In the genomic region with DNA sequence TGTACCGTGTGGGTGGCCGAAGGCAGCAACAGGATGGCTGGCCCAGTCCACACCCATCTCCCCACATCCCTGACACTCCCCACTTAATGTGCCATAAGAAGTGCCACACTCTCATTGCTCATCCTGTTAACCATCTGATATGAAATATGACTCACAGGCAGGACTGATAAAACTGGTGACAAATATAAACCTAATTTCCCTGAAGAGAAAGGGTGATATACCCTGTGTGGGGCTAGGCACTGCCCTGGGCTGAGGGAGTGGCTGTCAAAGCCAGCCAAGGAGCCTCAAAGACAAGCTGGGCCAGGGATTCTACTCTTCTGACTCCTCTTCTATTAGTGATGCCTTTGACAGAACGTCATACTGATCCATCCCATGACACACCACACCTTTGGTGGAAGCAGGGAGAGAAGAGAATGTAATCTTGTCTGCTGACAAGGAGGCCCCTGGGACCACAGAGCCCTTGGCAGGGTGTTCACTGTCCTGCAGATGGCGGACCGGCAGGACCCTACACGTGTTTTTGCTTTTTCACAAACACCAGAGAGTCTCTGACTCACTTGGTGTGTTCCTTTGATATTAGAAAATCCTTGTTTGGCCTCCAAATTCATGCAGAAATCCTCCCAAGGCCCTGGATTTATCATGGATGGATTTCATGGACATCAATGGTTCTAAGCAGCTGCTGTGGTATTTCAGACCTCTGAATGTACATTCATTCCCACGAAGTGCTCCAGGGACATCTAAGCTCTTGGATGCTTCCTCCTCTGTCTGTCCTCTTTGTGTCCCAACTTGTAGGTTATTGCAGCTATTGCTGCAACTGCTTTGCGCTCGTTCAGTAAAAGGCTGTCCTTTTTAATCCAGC, we compare ENCODE assay signal across 18 cellular contexts.
DNase-seq lines count a peak whose midpoint lies in the region; ATAC-seq, FAIRE-seq and TF ChIP-seq lines count a peak whose summit lies in the region.
"Had no signal": no experiment of that assay in that cellular context is flagged by ENCODE, and none has a peak within 500 bp of the region (broad histone marks: within the 10 kb centered on the region; RNA-seq: fewer than 3 reads in every experiment).

No MANE protein-coding gene starts in this region.

- H2BK15ac ChIP-seq in H1 (ENCODE audit: low read length) (no peak overlapping the region), mesenchymal stem cell (ENCODE audit: low read depth, poor library complexity, severe bottlenecking) (no peak overlapping the region)

- H3K4me1 ChIP-seq in H1 (replicated peaks in 1 of 4; ENCODE audit: control insufficient read depth in 3 of 4, insufficient read depth in 4 of 4, low read length in 3 of 4) = no peaks in the 10 kb centered on the region
- no peaks in the 10 kb centered on the region for H3K4me1 ChIP-seq in mesenchymal stem cell (ENCODE audit: control insufficient read depth, insufficient read depth, low read depth, low read length)
- H3K4me1 ChIP-seq in urinary bladder (ENCODE audit: insufficient read depth) = no peaks in the 10 kb centered on the region

- TF ChIP-seq POLR2A in H1 (IDR thresholded peaks at IDR 0.05; ENCODE audit: control extremely low read depth in 1 of 2, low read depth in 2 of 2, low read length in 2 of 2) = no peak

- 87% methylated on average over 9 of the region's 9 CpGs; no CpG with 5 or more reads in 1 of the 2 experiments for WGBS in H1 (ENCODE audit: extremely low coverage in 1 of 2, insufficient coverage in 1 of 2, insufficient read length in 1 of 2, insufficient replicate concordance in 2 of 2, low coverage in 1 of 2, low lambda C conversion rate in 2 of 2, missing lambda C conversion rate in 1 of 2), 2 experiments
- 71% methylated on average over 9 of the region's 9 CpGs for WGBS in mesenchymal stem cell
- WGBS in urinary bladder = 65% methylated on average over 9 of the region's 9 CpGs

- H3K23ac ChIP-seq in H1 (ENCODE audit: insufficient read length) (no peak overlapping the region), mesenchymal stem cell (ENCODE audit: low read length in 2 of 2) (no peak overlapping the region)

- no peaks in the 10 kb centered on the region for H4K20me1 ChIP-seq in H1 (replicated peaks in 1 of 2; ENCODE audit: control insufficient read depth in 1 of 2, insufficient read depth in 2 of 2, low read length in 2 of 2)

- H2BK12ac ChIP-seq in H1 (ENCODE audit: low read depth, low read length) (no peak overlapping the region), mesenchymal stem cell (ENCODE audit: low read length in 2 of 2) (peak overlapping the region; percentile 37 to 46)

- H3K56ac ChIP-seq in H1 (replicated peaks; ENCODE audit: insufficient read length, low read depth, low read length) = no peak overlapping the region

- no peaks in the 10 kb centered on the region for H3K36me3 ChIP-seq in H1 (ENCODE audit: control insufficient read depth in 2 of 4, insufficient read depth in 4 of 4, low read length in 3 of 4)
- H3K36me3 ChIP-seq in mesenchymal stem cell (ENCODE audit: control insufficient read depth in 1 of 2, insufficient read depth in 2 of 2, low read depth in 1 of 2, low read length in 2 of 2) = no peaks in the 10 kb centered on the region
- no peaks in the 10 kb centered on the region for H3K36me3 ChIP-seq in urinary bladder (ENCODE audit: insufficient read depth)

- H2BK20ac ChIP-seq in H1 (ENCODE audit: low read length) = no peak overlapping the region

- H3K79me2 ChIP-seq in H1 (ENCODE audit: control insufficient read depth in 1 of 2, insufficient read depth in 2 of 2, low read length in 2 of 2) = no peaks in the 10 kb centered on the region

- H4K91ac ChIP-seq in H1 (replicated peaks; ENCODE audit: insufficient read length, low read length) (no peak overlapping the region), mesenchymal stem cell (ENCODE audit: low read length) (peak overlapping the region; percentile 53)

- TF ChIP-seq CTCF in H1 (IDR thresholded peaks at IDR 0.05; ENCODE audit: control extremely low read depth in 1 of 3, insufficient read depth in 1 of 3, low read depth in 1 of 3, low read length in 3 of 3) (no peak), WTC11 (IDR thresholded peaks at IDR 0.05) (no peak)

- no peak for TF ChIP-seq EP300 in H1 (IDR thresholded peaks at IDR 0.05; ENCODE audit: borderline replicate concordance in 1 of 2, low read depth in 2 of 2, low read length in 2 of 2)

- H3K4me1 Mint-ChIP-seq in WTC11 = no peaks in the 10 kb centered on the region
- H3K4me1 Mint-ChIP-seq: CD4-positive, CD25-positive, alpha-beta regulatory T cell had no signal

- H2BK5ac ChIP-seq in H1 (ENCODE audit: low read depth, low read length) (no peak overlapping the region), mesenchymal stem cell (ENCODE audit: low read depth, low read length, poor library complexity, severe bottlenecking) (no peak overlapping the region)

- H2AK5ac ChIP-seq in H1 (ENCODE audit: low read depth, low read length) = no peak overlapping the region
- no peak overlapping the region for H2AK5ac ChIP-seq in mesenchymal stem cell (ENCODE audit: low read length, severe bottlenecking)

- no peaks in the 10 kb centered on the region for H3K9me3 Mint-ChIP-seq in WTC11
- H3K9me3 Mint-ChIP-seq: brain; CD4-positive, CD25-positive, alpha-beta regulatory T cell had no signal

- H3K23me2 ChIP-seq in H1 (ENCODE audit: low read depth, low read length) = no peaks in the 10 kb centered on the region

- POLR2A ChIA-PET in H1 (lab: Charles Lee; ENCODE audit: partially characterized antibody) = no interaction called here
- POLR2A ChIA-PET in WTC11 (lab: Charles Lee) = no interaction called here

- H2AFZ ChIP-seq in H1 (ENCODE audit: low read length) = 0 out of 2 replicates have a peak overlapping the region, but pooled peaks have one; percentile 10
- H2AFZ ChIP-seq in mesenchymal stem cell (ENCODE audit: low read depth, low read length) = no peak overlapping the region

- H3K4me3 Mint-ChIP-seq in WTC11 = no peak overlapping the region
- H3K4me3 Mint-ChIP-seq: brain; CD4-positive, CD25-positive, alpha-beta regulatory T cell had no signal

- H3K9me3 ChIP-seq in H1 (ENCODE audit: insufficient read depth in 2 of 2, low read depth in 1 of 2, low read length in 1 of 2) (no peaks in the 10 kb centered on the region), mesenchymal stem cell (ENCODE audit: control insufficient read depth, low read length) (no peaks in the 10 kb centered on the region)

- H3K27me3 Mint-ChIP-seq in WTC11 (ENCODE audit: low read depth) = no peaks in the 10 kb centered on the region; the same call in 1 of the 2 replicates
- H3K27me3 Mint-ChIP-seq: CD4-positive, CD25-positive, alpha-beta regulatory T cell had no signal

- no peak for FAIRE-seq in H1 (lab: Jason Lieb, UNC)
- FAIRE-seq: frontal cortex, GM12891 had no signal

- no peak for TF ChIP-seq RAD21 in H1 (IDR thresholded peaks at IDR 0.05 in 1 of 2, conservative IDR thresholded peaks at IDR 0.05 in 1 of 2; ENCODE audit: low read depth in 2 of 2, low read length in 2 of 2)

- H3K27ac ChIP-seq in H1 (ENCODE audit: low read depth, low read length) (no peak overlapping the region), mesenchymal stem cell (ENCODE audit: low read length, poor library complexity, severe bottlenecking) (no peak overlapping the region), urinary bladder (ENCODE audit: low read depth) (peak overlapping the region; percentile 65)
- H3K27ac ChIP-seq: 22Rv1 had no signal

- no peaks in the 10 kb centered on the region for H3K79me1 ChIP-seq in H1 (ENCODE audit: low read depth, low read length)
- no peaks in the 10 kb centered on the region for H3K79me1 ChIP-seq in mesenchymal stem cell (replicated peaks; ENCODE audit: low read length, poor library complexity, severe bottlenecking)

- H3K18ac ChIP-seq in H1 (ENCODE audit: extremely low read depth, low read length) (no peak overlapping the region), mesenchymal stem cell (ENCODE audit: low read depth in 1 of 2, low read length in 2 of 2) (peak overlapping the region in 1 of 2 experiments; percentile 28)

- H3K9ac ChIP-seq in H1 (replicated peaks in 1 of 4; ENCODE audit: extremely low read depth in 1 of 4, low read depth in 3 of 4, low read length in 3 of 4) (no peak overlapping the region), mesenchymal stem cell (ENCODE audit: low read length) (no peak overlapping the region)

- H3K4me3 ChIP-seq in H1 (ENCODE audit: extremely low read depth in 1 of 4, insufficient read depth in 2 of 4, low read depth in 3 of 4, low read length in 4 of 4) (no peak overlapping the region), mesenchymal stem cell (ENCODE audit: insufficient read depth in 1 of 2, low read depth in 1 of 2, low read length in 2 of 2) (no peak overlapping the region), urinary bladder (ENCODE audit: low read depth, low read length) (no peak overlapping the region)

- DNase-seq in activated CD4-positive, CD25-positive, alpha-beta regulatory T cell treated with anti-CD3 and anti-CD28 coated beads, Interleukin-2, amount 50 U/mL, for 72 hours = no peak
- DNase-seq in H1 (ENCODE audit: low read depth in 1 of 2, low spot score in 2 of 2) (no peak), mesenchymal stem cell (peak; percentile 13), SIG-M5 treated with dmso at 0.1 percent for 504 hours (lab: John Stamatoyannopoulos, UW; ENCODE audit: unreplicated experiment) (no peak), WTC11 (ENCODE audit: low spot score) (no peak)
- DNase-seq: CD4-positive, CD25-positive, alpha-beta regulatory T cell; midbrain; NCI-H2081 treated with DMSO at 0.1 percent for 48 hours; NCI-H82; substantia nigra; T1000 had no signal

- peak; percentile 13 to 35 for ATAC-seq in activated CD4-positive, CD25-positive, alpha-beta regulatory T cell treated with anti-CD3 and anti-CD28 coated beads, Interleukin-2, amount 50 U/mL, for 24 hours
- no peak for ATAC-seq in HG02981 (IDR thresholded peaks at IDR 0.05; ENCODE audit: unreplicated experiment)
- no peak for ATAC-seq in WTC11

- H3K36me3 Mint-ChIP-seq in WTC11 = no peaks in the 10 kb centered on the region
- H3K36me3 Mint-ChIP-seq: brain; CD4-positive, CD25-positive, alpha-beta regulatory T cell had no signal

- no peak overlapping the region for H3K4me2 ChIP-seq in H1 (ENCODE audit: insufficient read depth in 1 of 2, low read depth in 2 of 2, low read length in 2 of 2)
- H3K4me2 ChIP-seq in mesenchymal stem cell (ENCODE audit: low read length, poor library complexity, severe bottlenecking) = no peak overlapping the region

- CTCF ChIA-PET in H1 (lab: Charles Lee; ENCODE audit: partially characterized antibody) (interaction anchor here (0.7 to 1.0 kb wide), 2 partner anchors 11 to 1066 kb away, joined by 3 read pairs; no protein-coding TSS in a partner anchor), WTC11 (lab: Charles Lee) (no interaction called here)

- no peak overlapping the region for H4K8ac ChIP-seq in H1 (ENCODE audit: extremely low read depth, insufficient read depth, low read length)
- H4K8ac ChIP-seq in mesenchymal stem cell (ENCODE audit: low read length) = no peak overlapping the region

- H3K27ac Mint-ChIP-seq in WTC11 = no peak overlapping the region

- no peaks in the 10 kb centered on the region for H3K27me3 ChIP-seq in H1 (replicated peaks in 1 of 4; ENCODE audit: control insufficient read depth in 3 of 4, extremely low read depth in 1 of 4, insufficient read depth in 3 of 4, low read length in 3 of 4)
- peaks cover 11 to 21% of the 10 kb centered on the region in 2 experiments for H3K27me3 ChIP-seq in mesenchymal stem cell (ENCODE audit: control insufficient read depth in 1 of 2, insufficient read depth in 1 of 2, low read length in 2 of 2)

- H3K4ac ChIP-seq in H1 (replicated peaks; ENCODE audit: insufficient read length, low read depth, low read length) (no peak overlapping the region), mesenchymal stem cell (ENCODE audit: low read depth in 1 of 2, low read length in 2 of 2) (peak overlapping the region in 1 of 2 experiments; percentile 30)

- H4K5ac ChIP-seq in H1 (ENCODE audit: insufficient read length, low read depth, low read length) = no peak overlapping the region

- H3K14ac ChIP-seq in H1 (ENCODE audit: insufficient read length) (no peak overlapping the region), mesenchymal stem cell (ENCODE audit: low read length in 2 of 2) (no peak overlapping the region)

- no peak overlapping the region for H2BK120ac ChIP-seq in H1 (replicated peaks; ENCODE audit: low read depth, low read length)
- H2BK120ac ChIP-seq in mesenchymal stem cell (ENCODE audit: low read depth, low read length) = no peak overlapping the region

Comparison
In these comparisons a context has a peak if more than half of its experiments do, and no peak if none do; other contexts are left out.
1. ATAC-seq: peak in activated CD4-positive, CD25-positive, alpha-beta regulatory T cell treated with anti-CD3 and anti-CD28 coated beads, Interleukin-2, amount 50 U/mL, for 24 hours (2 of 2); none in HG02981 (single experiment) and WTC11 (single experiment).